ENCODE assay signal across 19 cellular contexts in the genomic region with DNA sequence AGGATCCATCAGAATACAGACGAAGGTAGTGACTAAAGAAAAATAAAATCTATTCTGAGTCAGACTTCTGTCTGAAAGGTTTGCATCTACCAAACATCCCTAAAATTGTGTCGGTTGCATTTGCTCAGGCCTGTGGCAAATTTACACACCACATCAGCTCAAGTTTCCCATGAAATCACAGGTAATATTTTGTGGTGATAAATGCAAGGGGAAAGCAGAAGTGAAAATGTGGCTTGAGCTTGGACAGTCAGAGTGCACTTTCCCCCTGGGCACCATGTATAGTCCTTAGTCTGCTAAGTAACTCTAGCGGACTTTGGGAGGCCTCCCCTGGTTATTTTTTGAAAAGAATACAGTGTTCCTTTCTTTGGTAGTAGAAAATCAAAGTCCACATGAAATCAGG.
DNase-seq lines count a peak whose midpoint lies in the region; ATAC-seq and TF ChIP-seq lines count a peak whose summit lies in the region.
"Had no signal": no experiment of that assay in that cellular context is flagged by ENCODE, and none has a peak within 500 bp of the region (broad histone marks: within the 10 kb centered on the region; RNA-seq: fewer than 3 reads in every experiment).

No MANE protein-coding gene starts in this region.

- no peaks in the 10 kb centered on the region for H3K36me3 Mint-ChIP-seq in immature natural killer cell

- no peaks in the 10 kb centered on the region for H3K27me3 ChIP-seq in MG63
- H3K27me3 ChIP-seq in SK-N-SH (ENCODE audit: insufficient read depth): no peaks in the 10 kb centered on the region
- H3K27me3 ChIP-seq: breast epithelium, spleen, upper lobe of right lung had no signal

- DNase-seq in GM12864 (ENCODE audit: low read depth) (peak; percentile 42), immature natural killer cell (no peak), MG63 (no peak), cerebellar cortex (ENCODE audit: low spot score) (no peak), SK-N-SH (no peak)
- DNase-seq: activated CD4-positive, alpha-beta T cell treated with anti-CD3 and anti-CD28 coated beads, Interleukin-2, amount 10 ng/mL, durations not matched to agents 24 days and 14 days; activated gamma-delta T cell treated with Interleukin-2 at 50 U/mL for 16 hours; Calu3; heart right ventricle; Kasumi-1; NCI-H2107; nephron progenitor cell; spleen; upper lobe of right lung had no signal

- no peaks in the 10 kb centered on the region for H4K20me1 ChIP-seq in SK-N-SH (ENCODE audit: insufficient read depth)

- H3K79me2 ChIP-seq in SK-N-SH (ENCODE audit: insufficient read depth): no peaks in the 10 kb centered on the region

- H3K9me3 Mint-ChIP-seq in immature natural killer cell: no peaks in the 10 kb centered on the region
- H3K9me3 Mint-ChIP-seq: activated CD4-positive, alpha-beta T cell treated with anti-CD3 and anti-CD28 coated beads, Interleukin-2, amount 10 ng/mL, durations not matched to agents 24 days and 14 days had no signal

- H3K36me3 ChIP-seq in MG63: no peaks in the 10 kb centered on the region
- no peaks in the 10 kb centered on the region for H3K36me3 ChIP-seq in SK-N-SH (replicated peaks in 1 of 2; ENCODE audit: control insufficient read depth in 1 of 2, insufficient read depth in 2 of 2, low read length in 1 of 2)
- H3K36me3 ChIP-seq: breast epithelium, heart right ventricle, spleen, upper lobe of right lung had no signal

- H3K4me1 Mint-ChIP-seq in immature natural killer cell: no peaks in the 10 kb centered on the region
- H3K4me1 Mint-ChIP-seq: activated CD4-positive, alpha-beta T cell treated with anti-CD3 and anti-CD28 coated beads, Interleukin-2, amount 10 ng/mL, durations not matched to agents 24 days and 14 days; nephron progenitor cell had no signal

- peaks cover 0 to 10% (median 1%) of the 10 kb centered on the region in 3 donors for H3K27me3 Mint-ChIP-seq in immature natural killer cell (ENCODE audit: low read depth in 3 of 3)

- POLR2A ChIA-PET in SK-N-SH (lab: Yijun Ruan, JAX): no interaction called here

- no peak for TF ChIP-seq EP300 in SK-N-SH (IDR thresholded peaks at IDR 0.05; ENCODE audit: borderline replicate concordance in 1 of 2, low read depth in 1 of 2, low read length in 1 of 2)

- no peak overlapping the region for H2AFZ ChIP-seq in SK-N-SH (ENCODE audit: low read depth)

- no peaks in the 10 kb centered on the region for H3K9me3 ChIP-seq in MG63
- no peaks in the 10 kb centered on the region for H3K9me3 ChIP-seq in SK-N-SH
- H3K9me3 ChIP-seq: breast epithelium, upper lobe of right lung had no signal

- ATAC-seq in GM19324 (IDR thresholded peaks at IDR 0.05; ENCODE audit: low FRiP score, unreplicated experiment): peak; percentile 67
- peak; percentile 75 for ATAC-seq in HG02610 (IDR thresholded peaks at IDR 0.05; ENCODE audit: unreplicated experiment)
- ATAC-seq in HG03439 (IDR thresholded peaks at IDR 0.05; ENCODE audit: unreplicated experiment): peak; percentile 68
- ATAC-seq: heart right ventricle, left lobe of liver, upper lobe of right lung had no signal

- CTCF ChIA-PET in SK-N-SH (lab: Yijun Ruan, JAX): interaction anchor here (0.7 to 1.0 kb wide), 2 partner anchors 23 to 73 kb away, joined by 3 read pairs; no protein-coding TSS in a partner anchor

- no peak overlapping the region for H3K4me2 ChIP-seq in SK-N-SH

- no peak overlapping the region for H3K4me3 ChIP-seq in GM12864 (ENCODE audit: low read depth, low read length)
- H3K4me3 ChIP-seq in MG63: no peak overlapping the region
- no peak overlapping the region for H3K4me3 ChIP-seq in SK-N-SH (ENCODE audit: low read depth in 2 of 2, low read length in 1 of 2)
- H3K4me3 ChIP-seq: breast epithelium, heart right ventricle, spleen, upper lobe of right lung had no signal

- no peaks in the 10 kb centered on the region for H3F3A ChIP-seq in SK-N-SH (replicated peaks; ENCODE audit: insufficient read depth)

- H3K9me2 ChIP-seq in SK-N-SH: no peaks in the 10 kb centered on the region

- H3K27ac ChIP-seq in SK-N-SH (ENCODE audit: low read depth in 2 of 2, low read length in 1 of 2): no peak overlapping the region
- H3K27ac ChIP-seq: breast epithelium, heart right ventricle, spleen, upper lobe of right lung had no signal

- no peak overlapping the region for H3K4me3 Mint-ChIP-seq in immature natural killer cell
- H3K4me3 Mint-ChIP-seq: activated CD4-positive, alpha-beta T cell treated with anti-CD3 and anti-CD28 coated beads, Interleukin-2, amount 10 ng/mL, durations not matched to agents 24 days and 14 days; nephron progenitor cell had no signal

- TF ChIP-seq CTCF in GM12864 (IDR thresholded peaks at IDR 0.05; ENCODE audit: low read depth, low read length, missing control alignments) (no peak), SK-N-SH (IDR thresholded peaks at IDR 0.05) (no peak)

- no peak overlapping the region for H3K27ac Mint-ChIP-seq in immature natural killer cell
- H3K27ac Mint-ChIP-seq: activated CD4-positive, alpha-beta T cell treated with anti-CD3 and anti-CD28 coated beads, Interleukin-2, amount 10 ng/mL, durations not matched to agents 24 days and 14 days; nephron progenitor cell had no signal

- no peak for TF ChIP-seq RAD21 in SK-N-SH (IDR thresholded peaks at IDR 0.05; ENCODE audit: low read length)

- H3K4me1 ChIP-seq in SK-N-SH (ENCODE audit: control insufficient read depth in 1 of 2, insufficient read depth in 2 of 2, low read depth in 1 of 2, low read length in 1 of 2): peaks cover 0 to 2% of the 10 kb centered on the region in 2 experiments; a peak in 1 of 4 replicates
- H3K4me1 ChIP-seq: breast epithelium, heart right ventricle, spleen, upper lobe of right lung had no signal

- 31% methylated on average over 3 of the region's 3 CpGs for WGBS in SK-N-SH (ENCODE audit: low lambda C conversion rate)

- H3K9ac ChIP-seq in SK-N-SH: no peak overlapping the region

TF ChIP-seq in SK-N-SH, 30 proteins besides CTCF, POLR2A, EP300 and RAD21 (continues in another document):
- TF ChIP-seq YY1 (IDR thresholded peaks at IDR 0.05; ENCODE audit: low read depth) (no peak), RCOR1 (IDR thresholded peaks at IDR 0.05; ENCODE audit: low read length) (no peak), FOXM1 (IDR thresholded peaks at IDR 0.05; ENCODE audit: low read depth) (no peak)
- TF ChIP-seq, protein P1, sequence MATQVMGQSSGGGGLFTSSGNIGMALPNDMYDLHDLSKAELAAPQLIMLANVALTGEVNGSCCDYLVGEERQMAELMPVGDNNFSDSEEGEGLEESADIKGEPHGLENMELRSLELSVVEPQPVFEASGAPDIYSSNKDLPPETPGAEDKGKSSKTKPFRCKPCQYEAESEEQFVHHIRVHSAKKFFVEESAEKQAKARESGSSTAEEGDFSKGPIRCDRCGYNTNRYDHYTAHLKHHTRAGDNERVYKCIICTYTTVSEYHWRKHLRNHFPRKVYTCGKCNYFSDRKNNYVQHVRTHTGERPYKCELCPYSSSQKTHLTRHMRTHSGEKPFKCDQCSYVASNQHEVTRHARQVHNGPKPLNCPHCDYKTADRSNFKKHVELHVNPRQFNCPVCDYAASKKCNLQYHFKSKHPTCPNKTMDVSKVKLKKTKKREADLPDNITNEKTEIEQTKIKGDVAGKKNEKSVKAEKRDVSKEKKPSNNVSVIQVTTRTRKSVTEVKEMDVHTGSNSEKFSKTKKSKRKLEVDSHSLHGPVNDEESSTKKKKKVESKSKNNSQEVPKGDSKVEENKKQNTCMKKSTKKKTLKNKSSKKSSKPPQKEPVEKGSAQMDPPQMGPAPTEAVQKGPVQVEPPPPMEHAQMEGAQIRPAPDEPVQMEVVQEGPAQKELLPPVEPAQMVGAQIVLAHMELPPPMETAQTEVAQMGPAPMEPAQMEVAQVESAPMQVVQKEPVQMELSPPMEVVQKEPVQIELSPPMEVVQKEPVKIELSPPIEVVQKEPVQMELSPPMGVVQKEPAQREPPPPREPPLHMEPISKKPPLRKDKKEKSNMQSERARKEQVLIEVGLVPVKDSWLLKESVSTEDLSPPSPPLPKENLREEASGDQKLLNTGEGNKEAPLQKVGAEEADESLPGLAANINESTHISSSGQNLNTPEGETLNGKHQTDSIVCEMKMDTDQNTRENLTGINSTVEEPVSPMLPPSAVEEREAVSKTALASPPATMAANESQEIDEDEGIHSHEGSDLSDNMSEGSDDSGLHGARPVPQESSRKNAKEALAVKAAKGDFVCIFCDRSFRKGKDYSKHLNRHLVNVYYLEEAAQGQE (IDR thresholded peaks at IDR 0.05; ENCODE audit: low read depth, low read length): no peak
- TF ChIP-seq, protein P2, sequence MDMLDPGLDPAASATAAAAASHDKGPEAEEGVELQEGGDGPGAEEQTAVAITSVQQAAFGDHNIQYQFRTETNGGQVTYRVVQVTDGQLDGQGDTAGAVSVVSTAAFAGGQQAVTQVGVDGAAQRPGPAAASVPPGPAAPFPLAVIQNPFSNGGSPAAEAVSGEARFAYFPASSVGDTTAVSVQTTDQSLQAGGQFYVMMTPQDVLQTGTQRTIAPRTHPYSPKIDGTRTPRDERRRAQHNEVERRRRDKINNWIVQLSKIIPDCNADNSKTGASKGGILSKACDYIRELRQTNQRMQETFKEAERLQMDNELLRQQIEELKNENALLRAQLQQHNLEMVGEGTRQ (IDR thresholded peaks at IDR 0.05; ENCODE audit: borderline replicate concordance, low read depth, low read length): no peak
- TF ChIP-seq, protein P3, sequence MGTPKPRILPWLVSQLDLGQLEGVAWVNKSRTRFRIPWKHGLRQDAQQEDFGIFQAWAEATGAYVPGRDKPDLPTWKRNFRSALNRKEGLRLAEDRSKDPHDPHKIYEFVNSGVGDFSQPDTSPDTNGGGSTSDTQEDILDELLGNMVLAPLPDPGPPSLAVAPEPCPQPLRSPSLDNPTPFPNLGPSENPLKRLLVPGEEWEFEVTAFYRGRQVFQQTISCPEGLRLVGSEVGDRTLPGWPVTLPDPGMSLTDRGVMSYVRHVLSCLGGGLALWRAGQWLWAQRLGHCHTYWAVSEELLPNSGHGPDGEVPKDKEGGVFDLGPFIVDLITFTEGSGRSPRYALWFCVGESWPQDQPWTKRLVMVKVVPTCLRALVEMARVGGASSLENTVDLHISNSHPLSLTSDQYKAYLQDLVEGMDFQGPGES (IDR thresholded peaks at IDR 0.05; ENCODE audit: low read depth, low read length): no peak
- TF ChIP-seq, protein P4, sequence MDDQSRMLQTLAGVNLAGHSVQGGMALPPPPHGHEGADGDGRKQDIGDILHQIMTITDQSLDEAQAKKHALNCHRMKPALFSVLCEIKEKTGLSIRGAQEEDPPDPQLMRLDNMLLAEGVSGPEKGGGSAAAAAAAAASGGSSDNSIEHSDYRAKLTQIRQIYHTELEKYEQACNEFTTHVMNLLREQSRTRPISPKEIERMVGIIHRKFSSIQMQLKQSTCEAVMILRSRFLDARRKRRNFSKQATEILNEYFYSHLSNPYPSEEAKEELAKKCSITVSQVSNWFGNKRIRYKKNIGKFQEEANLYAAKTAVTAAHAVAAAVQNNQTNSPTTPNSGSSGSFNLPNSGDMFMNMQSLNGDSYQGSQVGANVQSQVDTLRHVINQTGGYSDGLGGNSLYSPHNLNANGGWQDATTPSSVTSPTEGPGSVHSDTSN (IDR thresholded peaks at IDR 0.05): no peak
